Comparison of ENCODE assay signal across 1 cellular context in the genomic region with DNA sequence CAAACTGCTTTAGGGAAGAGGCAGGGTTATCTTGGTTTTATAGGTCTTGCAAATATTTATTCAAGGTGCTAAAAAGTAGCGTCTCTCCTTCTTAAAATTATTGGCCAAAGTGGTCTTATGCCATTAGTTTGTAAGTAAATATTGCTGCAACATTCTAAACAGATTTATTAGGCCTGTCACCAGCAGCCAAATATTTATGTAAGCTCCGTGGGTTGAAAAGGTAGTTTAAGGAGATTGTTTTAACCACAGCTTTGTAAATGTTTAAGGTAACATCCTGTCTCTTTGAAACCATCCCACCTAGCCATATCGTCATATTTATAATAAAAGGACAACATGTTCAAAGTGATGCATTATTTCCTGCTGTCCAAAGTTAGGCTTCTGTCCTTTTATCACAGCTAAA.
TF ChIP-seq lines count a peak whose summit lies in the region.

No MANE protein-coding gene starts in this region.

TF ChIP-seq in IMR-90, 13 proteins besides CTCF, POLR2A, EP300 and RAD21:
- no peak for TF ChIP-seq NFE2L2 (IDR thresholded peaks at IDR 0.05; ENCODE audit: low read depth, low read length)
- TF ChIP-seq RFX5 (IDR thresholded peaks at IDR 0.05; ENCODE audit: low read depth, low read length) = no peak
- TF ChIP-seq BHLHE40 (IDR thresholded peaks at IDR 0.05; ENCODE audit: low read depth, low read length) = no peak
- TF ChIP-seq, protein P1, sequence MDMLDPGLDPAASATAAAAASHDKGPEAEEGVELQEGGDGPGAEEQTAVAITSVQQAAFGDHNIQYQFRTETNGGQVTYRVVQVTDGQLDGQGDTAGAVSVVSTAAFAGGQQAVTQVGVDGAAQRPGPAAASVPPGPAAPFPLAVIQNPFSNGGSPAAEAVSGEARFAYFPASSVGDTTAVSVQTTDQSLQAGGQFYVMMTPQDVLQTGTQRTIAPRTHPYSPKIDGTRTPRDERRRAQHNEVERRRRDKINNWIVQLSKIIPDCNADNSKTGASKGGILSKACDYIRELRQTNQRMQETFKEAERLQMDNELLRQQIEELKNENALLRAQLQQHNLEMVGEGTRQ (IDR thresholded peaks at IDR 0.05; ENCODE audit: low read depth, low read length) = no peak
- TF ChIP-seq CHD1 (IDR thresholded peaks at IDR 0.05; ENCODE audit: low read depth, low read length) = no peak
- TF ChIP-seq FOS (IDR thresholded peaks at IDR 0.05; ENCODE audit: low read depth, low read length) = no peak
- TF ChIP-seq SMC3 (IDR thresholded peaks at IDR 0.05; ENCODE audit: low read depth, low read length) = no peak
- TF ChIP-seq RCOR1 (IDR thresholded peaks at IDR 0.05; ENCODE audit: insufficient replicate concordance, low read length) = no peak
- no peak for TF ChIP-seq MAZ (IDR thresholded peaks at IDR 0.05; ENCODE audit: borderline replicate concordance, low read depth, low read length)
- TF ChIP-seq, protein P2, sequence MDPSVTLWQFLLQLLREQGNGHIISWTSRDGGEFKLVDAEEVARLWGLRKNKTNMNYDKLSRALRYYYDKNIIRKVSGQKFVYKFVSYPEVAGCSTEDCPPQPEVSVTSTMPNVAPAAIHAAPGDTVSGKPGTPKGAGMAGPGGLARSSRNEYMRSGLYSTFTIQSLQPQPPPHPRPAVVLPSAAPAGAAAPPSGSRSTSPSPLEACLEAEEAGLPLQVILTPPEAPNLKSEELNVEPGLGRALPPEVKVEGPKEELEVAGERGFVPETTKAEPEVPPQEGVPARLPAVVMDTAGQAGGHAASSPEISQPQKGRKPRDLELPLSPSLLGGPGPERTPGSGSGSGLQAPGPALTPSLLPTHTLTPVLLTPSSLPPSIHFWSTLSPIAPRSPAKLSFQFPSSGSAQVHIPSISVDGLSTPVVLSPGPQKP (IDR thresholded peaks at IDR 0.05; ENCODE audit: borderline replicate concordance, low read depth, low read length) = no peak
- no peak for TF ChIP-seq CEBPB (IDR thresholded peaks at IDR 0.05; ENCODE audit: low read depth, low read length)
- TF ChIP-seq MXI1 (IDR thresholded peaks at IDR 0.05; ENCODE audit: borderline replicate concordance, low read depth, low read length) = no peak
- TF ChIP-seq MAFK (IDR thresholded peaks at IDR 0.05; ENCODE audit: low read depth, low read length) = no peak
